ENCODE assay signal across 8 cellular contexts in the genomic region with DNA sequence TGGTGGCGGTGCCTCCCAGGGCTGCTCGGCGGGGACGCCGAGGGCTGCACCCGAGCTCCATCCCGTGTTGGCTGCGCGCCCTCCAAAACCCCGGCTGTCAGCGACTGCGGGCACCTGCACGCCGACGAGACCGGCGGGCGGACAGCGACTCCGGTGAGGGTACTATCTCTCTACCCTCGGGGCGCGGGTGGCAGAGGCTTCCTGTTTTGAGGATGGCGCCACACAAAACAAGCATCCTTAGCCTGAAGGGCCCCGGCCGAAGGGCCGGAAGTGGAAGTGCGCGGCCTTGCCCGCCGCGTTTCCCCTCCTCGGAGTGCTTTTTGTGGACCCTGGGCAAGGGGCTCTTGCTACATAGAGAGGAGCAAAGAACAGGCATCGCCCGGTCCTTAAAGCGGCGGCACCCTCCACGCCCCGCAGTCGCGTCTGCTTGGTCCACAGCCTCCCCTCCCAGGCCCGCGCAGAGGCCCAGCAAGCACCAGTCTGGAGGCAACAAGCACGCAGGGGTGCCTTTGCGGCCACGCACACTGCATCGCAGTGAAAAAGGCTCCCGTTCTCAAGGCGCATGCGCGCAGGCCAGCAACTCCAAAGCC.
DNase-seq lines count a peak whose midpoint lies in the region; ATAC-seq lines count a peak whose summit lies in the region.

No MANE protein-coding gene starts in this region.

- peak overlapping the region; percentile 81 for H3K9ac ChIP-seq in muscle layer of colon (ENCODE audit: low read length)
- peak overlapping the region; percentile 63 to 97 (median 89) for H3K9ac ChIP-seq in subcutaneous abdominal adipose tissue (ENCODE audit: low read length in 5 of 5)

- DNase-seq in ACHN (peak; percentile 60), NCI-H146 (lab: John Stamatoyannopoulos, UW) (peak; percentile 91), epithelial cell of prostate (ENCODE audit: low read depth, low spot score) (no peak)

- peak; percentile 36 for ATAC-seq in GM18502 (IDR thresholded peaks at IDR 0.05; ENCODE audit: poor library complexity, unreplicated experiment)
- ATAC-seq in HG02852 (IDR thresholded peaks at IDR 0.05; ENCODE audit: unreplicated experiment), result peak; percentile 25
- peak; percentile 8 to 18 for ATAC-seq in activated CD4-positive, CD25-positive, alpha-beta regulatory T cell treated with anti-CD3 and anti-CD28 coated beads, Interleukin-2, amount 50 U/mL, for 24 hours

- H3K27me3 ChIP-seq in muscle layer of colon (ENCODE audit: control insufficient read depth in 1 of 2, insufficient read depth in 2 of 2, low read length in 2 of 2) (no peaks in the 10 kb centered on the region), subcutaneous abdominal adipose tissue (ENCODE audit: control insufficient read depth in 5 of 5, insufficient read depth in 4 of 5, low read length in 5 of 5) (no peaks in the 10 kb centered on the region)

- in situ Hi-C loops in ACHN (cut with HindIII; ENCODE audit: low pct_ligation_motif_present, low pct_unique_long_range_greater_than_20kb, low sequenced_read_pairs), result no loop called here

- H3K36me3 ChIP-seq in muscle layer of colon (ENCODE audit: insufficient read depth, low read length) (no peaks in the 10 kb centered on the region), subcutaneous abdominal adipose tissue (ENCODE audit: control insufficient read depth in 5 of 5, insufficient read depth in 5 of 5, low read length in 5 of 5) (no peaks in the 10 kb centered on the region)

- H3K27ac ChIP-seq in epithelial cell of prostate, result peak overlapping the region; percentile 77
- H3K27ac ChIP-seq in muscle layer of colon (ENCODE audit: low read depth, low read length), result peak overlapping the region; percentile 100
- peak overlapping the region; percentile 96 for H3K27ac ChIP-seq in subcutaneous abdominal adipose tissue (ENCODE audit: low read depth, low read length)

- H3K4me3 ChIP-seq in muscle layer of colon (ENCODE audit: low read depth in 1 of 2, low read length in 2 of 2) (peak overlapping the region; percentile 79 to 94), subcutaneous abdominal adipose tissue (ENCODE audit: low read depth in 1 of 5, low read length in 5 of 5) (peak overlapping the region; percentile 64 to 94 (median 87))

- H3K4me1 ChIP-seq in muscle layer of colon (ENCODE audit: insufficient read depth, low read length) (peaks cover 46% of the 10 kb centered on the region), subcutaneous abdominal adipose tissue (ENCODE audit: control insufficient read depth in 5 of 5, insufficient read depth in 5 of 5, low read length in 5 of 5) (peaks cover 19 to 64% (median 59%) of the 10 kb centered on the region in 5 donors)

- no peaks in the 10 kb centered on the region for H3K9me3 ChIP-seq in muscle layer of colon (ENCODE audit: low read length)
- peaks cover 0 to 11% (median 3%) of the 10 kb centered on the region in 5 donors for H3K9me3 ChIP-seq in subcutaneous abdominal adipose tissue (ENCODE audit: control insufficient read depth in 5 of 5, low read length in 5 of 5)
